ENCODE assay signal across 14 cellular contexts in the genomic region with DNA sequence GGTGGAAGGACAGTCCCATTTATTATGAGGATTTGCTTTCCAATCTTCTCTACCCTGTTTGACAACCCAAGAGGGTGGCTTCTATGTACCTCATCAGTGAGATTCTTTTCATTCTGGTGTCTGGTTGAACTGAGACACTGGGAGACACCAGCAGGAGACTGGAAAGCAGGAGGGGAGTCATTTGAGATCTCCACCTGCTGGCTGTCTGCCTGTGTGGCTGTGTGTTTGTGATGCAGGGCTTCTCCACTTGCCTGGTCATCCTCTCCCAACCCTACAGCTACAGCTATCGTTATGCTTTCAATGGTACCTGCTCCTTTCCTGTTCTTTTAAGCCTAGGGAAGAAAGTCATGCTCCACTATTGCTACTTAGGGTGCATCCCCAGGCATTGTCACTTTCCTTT. TPM values are rescaled to one million over a fixed set of nuclear protein-coding genes. Genes with fewer than 3 reads are reported as not detected.
A peak's percentile ranks its signal among the peaks of the same experiment; 100 is the strongest.
DNase-seq lines count a peak whose midpoint lies in the region; ATAC-seq and TF ChIP-seq lines count a peak whose summit lies in the region.
"Had no signal": no experiment of that assay in that cellular context is flagged by ENCODE, and none has a peak within 500 bp of the region (broad histone marks: within the 10 kb centered on the region; RNA-seq: fewer than 3 reads in every experiment).

No MANE protein-coding gene starts in this region.

- POLR2A ChIA-PET in WTC11 (lab: Charles Lee), result interaction anchor here (0.6 kb wide), 1 partner anchor 413 kb away, joined by 3 read pairs; no protein-coding TSS in a partner anchor

- DNase-seq in DMS53 (lab: John Stamatoyannopoulos, UW) (peak; percentile 38), DMS53 treated with DMSO at 0.1 percent for 48 hours (lab: John Stamatoyannopoulos, UW; ENCODE audit: unreplicated experiment) (no peak), H7 (peak; percentile 14), WTC11 (ENCODE audit: low spot score) (no peak), iPS-NIHi7 (ENCODE audit: extremely low spot score) (peak; percentile 20), glutamatergic neuron (no peak), anterior cingulate cortex (lab: John Stamatoyannopoulos, UW) (no peak), hypothalamus (lab: John Stamatoyannopoulos, UW) (no peak)
- DNase-seq: Calu3; CD4-positive, alpha-beta memory T cell had no signal

- no peak overlapping the region for H3K4me3 ChIP-seq in H7 (ENCODE audit: insufficient read depth, low read depth, low read length)
- H3K4me3 ChIP-seq: BLaER1 had no signal

- H3K4me1 Mint-ChIP-seq in WTC11, result no peaks in the 10 kb centered on the region
- H3K4me1 Mint-ChIP-seq in glutamatergic neuron (ENCODE audit: low read depth, unreplicated experiment), result peaks cover 4% of the 10 kb centered on the region
- H3K4me1 Mint-ChIP-seq: CD14-positive monocyte; CD4-positive, alpha-beta memory T cell had no signal

- no peak overlapping the region for H3K27ac Mint-ChIP-seq in WTC11
- H3K27ac Mint-ChIP-seq in glutamatergic neuron (ENCODE audit: unreplicated experiment), result no peak overlapping the region
- H3K27ac Mint-ChIP-seq: CD14-positive monocyte; CD4-positive, alpha-beta memory T cell had no signal

- H3K27me3 Mint-ChIP-seq in WTC11 (ENCODE audit: low read depth), result peaks cover 35% of the 10 kb centered on the region
- no peaks in the 10 kb centered on the region for H3K27me3 Mint-ChIP-seq in glutamatergic neuron (ENCODE audit: unreplicated experiment)

- no peaks in the 10 kb centered on the region for H3K36me3 Mint-ChIP-seq in WTC11
- no peaks in the 10 kb centered on the region for H3K36me3 Mint-ChIP-seq in glutamatergic neuron (ENCODE audit: unreplicated experiment)
- H3K36me3 Mint-ChIP-seq: CD14-positive monocyte; CD4-positive, alpha-beta memory T cell had no signal

- TF ChIP-seq CTCF in WTC11 (IDR thresholded peaks at IDR 0.05) (no peak), glutamatergic neuron (IDR thresholded peaks at IDR 0.05; ENCODE audit: partially characterized antibody, unreplicated experiment) (no peak)

- H3K27me3 ChIP-seq in H7 (ENCODE audit: control insufficient read depth, insufficient read depth, low read length), result no peaks in the 10 kb centered on the region; the same call in 1 of the 2 replicates
- H3K27me3 ChIP-seq: BLaER1 had no signal

- peaks cover 24% of the 10 kb centered on the region for H3K9me3 Mint-ChIP-seq in WTC11
- peaks cover 6% of the 10 kb centered on the region for H3K9me3 Mint-ChIP-seq in glutamatergic neuron (ENCODE audit: unreplicated experiment)

- H3K36me3 ChIP-seq in H7 (replicated peaks; ENCODE audit: control insufficient read depth, insufficient read depth, low read length), result no peaks in the 10 kb centered on the region
- H3K36me3 ChIP-seq: BLaER1 had no signal

- ATAC-seq in WTC11, result peak; percentile 61

- CTCF ChIA-PET in WTC11 (lab: Charles Lee), result no interaction called here

- H3K4me3 Mint-ChIP-seq in WTC11, result no peak overlapping the region
- H3K4me3 Mint-ChIP-seq in glutamatergic neuron (ENCODE audit: unreplicated experiment), result no peak overlapping the region
- H3K4me3 Mint-ChIP-seq: CD14-positive monocyte; CD4-positive, alpha-beta memory T cell had no signal

TF ChIP-seq in WTC11, 78 proteins besides CTCF, POLR2A, EP300 and RAD21:
- no peak for TF ChIP-seq ZNF423 (CRISPR knock-in tag; IDR thresholded peaks at IDR 0.05)
- TF ChIP-seq, protein P1, sequence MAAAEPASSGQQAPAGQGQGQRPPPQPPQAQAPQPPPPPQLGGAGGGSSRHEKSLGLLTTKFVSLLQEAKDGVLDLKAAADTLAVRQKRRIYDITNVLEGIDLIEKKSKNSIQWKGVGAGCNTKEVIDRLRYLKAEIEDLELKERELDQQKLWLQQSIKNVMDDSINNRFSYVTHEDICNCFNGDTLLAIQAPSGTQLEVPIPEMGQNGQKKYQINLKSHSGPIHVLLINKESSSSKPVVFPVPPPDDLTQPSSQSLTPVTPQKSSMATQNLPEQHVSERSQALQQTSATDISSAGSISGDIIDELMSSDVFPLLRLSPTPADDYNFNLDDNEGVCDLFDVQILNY (CRISPR knock-in tag; IDR thresholded peaks at IDR 0.05), result no peak
- TF ChIP-seq, protein P2, sequence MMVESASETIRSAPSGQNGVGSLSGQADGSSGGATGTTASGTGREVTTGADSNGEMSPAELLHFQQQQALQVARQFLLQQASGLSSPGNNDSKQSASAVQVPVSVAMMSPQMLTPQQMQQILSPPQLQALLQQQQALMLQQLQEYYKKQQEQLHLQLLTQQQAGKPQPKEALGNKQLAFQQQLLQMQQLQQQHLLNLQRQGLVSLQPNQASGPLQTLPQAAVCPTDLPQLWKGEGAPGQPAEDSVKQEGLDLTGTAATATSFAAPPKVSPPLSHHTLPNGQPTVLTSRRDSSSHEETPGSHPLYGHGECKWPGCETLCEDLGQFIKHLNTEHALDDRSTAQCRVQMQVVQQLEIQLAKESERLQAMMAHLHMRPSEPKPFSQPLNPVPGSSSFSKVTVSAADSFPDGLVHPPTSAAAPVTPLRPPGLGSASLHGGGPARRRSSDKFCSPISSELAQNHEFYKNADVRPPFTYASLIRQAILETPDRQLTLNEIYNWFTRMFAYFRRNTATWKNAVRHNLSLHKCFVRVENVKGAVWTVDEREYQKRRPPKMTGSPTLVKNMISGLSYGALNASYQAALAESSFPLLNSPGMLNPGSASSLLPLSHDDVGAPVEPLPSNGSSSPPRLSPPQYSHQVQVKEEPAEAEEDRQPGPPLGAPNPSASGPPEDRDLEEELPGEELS (CRISPR knock-in tag; IDR thresholded peaks at IDR 0.05), result no peak
- no peak for TF ChIP-seq NR1H2 (CRISPR knock-in tag; IDR thresholded peaks at IDR 0.05)
- TF ChIP-seq, protein P3, sequence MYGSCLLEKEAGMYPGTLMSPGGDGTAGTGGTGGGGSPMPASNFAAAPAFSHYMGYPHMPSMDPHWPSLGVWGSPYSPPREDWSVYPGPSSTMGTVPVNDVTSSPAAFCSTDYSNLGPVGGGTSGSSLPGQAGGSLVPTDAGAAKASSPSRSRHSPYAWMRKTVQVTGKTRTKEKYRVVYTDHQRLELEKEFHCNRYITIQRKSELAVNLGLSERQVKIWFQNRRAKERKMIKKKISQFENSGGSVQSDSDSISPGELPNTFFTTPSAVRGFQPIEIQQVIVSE (CRISPR knock-in tag; IDR thresholded peaks at IDR 0.05; ENCODE audit: borderline replicate concordance), result no peak
- TF ChIP-seq NFATC4 (CRISPR knock-in tag; IDR thresholded peaks at IDR 0.05), result no peak
- TF ChIP-seq ZBTB21 (CRISPR knock-in tag; IDR thresholded peaks at IDR 0.05; ENCODE audit: borderline replicate concordance), result no peak
- TF ChIP-seq FOXJ3 (CRISPR knock-in tag; IDR thresholded peaks at IDR 0.05; ENCODE audit: borderline replicate concordance), result no peak
- TF ChIP-seq ZNF671 (CRISPR knock-in tag; IDR thresholded peaks at IDR 0.05), result no peak
- no peak for TF ChIP-seq SOX15 (CRISPR knock-in tag; IDR thresholded peaks at IDR 0.05)
- no peak for TF ChIP-seq NR3C1 (CRISPR knock-in tag; conservative IDR thresholded peaks at IDR 0.05; ENCODE audit: low read depth)
- TF ChIP-seq, protein P4, sequence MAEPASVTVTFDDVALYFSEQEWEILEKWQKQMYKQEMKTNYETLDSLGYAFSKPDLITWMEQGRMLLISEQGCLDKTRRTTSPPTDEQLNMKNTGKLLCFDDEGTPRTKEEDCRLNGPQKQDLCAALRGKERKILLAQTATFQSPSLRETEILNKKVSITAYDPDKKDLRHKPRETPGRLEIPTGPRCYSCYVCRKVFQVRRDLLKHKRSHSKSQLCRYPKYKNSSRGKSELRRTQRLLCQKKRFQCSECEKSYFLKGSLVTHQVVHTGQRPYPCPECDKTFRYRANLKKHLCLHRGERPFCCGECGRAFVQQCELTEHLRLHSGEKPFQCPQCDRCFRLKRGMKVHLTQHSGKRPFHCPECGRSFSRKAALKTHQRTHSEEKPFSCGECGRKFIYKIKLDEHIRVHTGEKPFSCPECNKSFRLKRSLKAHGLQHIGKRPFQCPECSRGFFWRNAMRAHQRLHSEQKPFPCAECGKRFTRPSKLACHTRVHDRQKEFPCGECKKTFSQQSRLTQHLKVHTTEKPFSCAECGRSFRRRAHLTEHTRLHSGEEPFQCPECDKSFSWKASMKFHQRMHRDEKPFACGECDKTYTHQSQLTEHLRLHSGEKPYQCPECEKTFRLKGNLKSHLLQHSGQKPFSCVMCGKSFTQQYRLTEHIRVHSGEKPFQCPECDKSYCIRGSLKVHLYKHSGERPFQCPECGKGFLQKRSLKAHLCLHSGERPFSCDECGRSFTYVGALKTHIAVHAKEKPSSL (CRISPR knock-in tag; conservative IDR thresholded peaks at IDR 0.05), result no peak
TF ChIP-seq in WTC11: peak in this region for 0.

RNA-seq across cellular contexts. Expression of a gene that starts 48.6 kb away (rescaled TPM):
- total RNA-seq in H7 (2014; rRNA removed; shearing (Covaris generic)), result not detected in 2 replicates
- total RNA-seq in WTC11 (2021), result not detected in 3 replicates
- not detected for total RNA-seq in glutamatergic neuron (ENCODE audit: unreplicated experiment)
- total RNA-seq: A673; Calu3; CD4-positive, alpha-beta memory T cell; HT-29 had no signal

Comparison
In these comparisons a context has a peak if more than half of its experiments do, and no peak if none do; other contexts are left out.
1. DNase-seq: peak in DMS53 (single experiment), H7 (single experiment) and iPS-NIHi7 (single experiment); none in DMS53 treated with DMSO at 0.1 percent for 48 hours (single experiment), WTC11 (single experiment), glutamatergic neuron (single experiment), anterior cingulate cortex (0 of 58) and hypothalamus (0 of 51).